8 cellular contexts compared by ENCODE assay signal in the genomic region with DNA sequence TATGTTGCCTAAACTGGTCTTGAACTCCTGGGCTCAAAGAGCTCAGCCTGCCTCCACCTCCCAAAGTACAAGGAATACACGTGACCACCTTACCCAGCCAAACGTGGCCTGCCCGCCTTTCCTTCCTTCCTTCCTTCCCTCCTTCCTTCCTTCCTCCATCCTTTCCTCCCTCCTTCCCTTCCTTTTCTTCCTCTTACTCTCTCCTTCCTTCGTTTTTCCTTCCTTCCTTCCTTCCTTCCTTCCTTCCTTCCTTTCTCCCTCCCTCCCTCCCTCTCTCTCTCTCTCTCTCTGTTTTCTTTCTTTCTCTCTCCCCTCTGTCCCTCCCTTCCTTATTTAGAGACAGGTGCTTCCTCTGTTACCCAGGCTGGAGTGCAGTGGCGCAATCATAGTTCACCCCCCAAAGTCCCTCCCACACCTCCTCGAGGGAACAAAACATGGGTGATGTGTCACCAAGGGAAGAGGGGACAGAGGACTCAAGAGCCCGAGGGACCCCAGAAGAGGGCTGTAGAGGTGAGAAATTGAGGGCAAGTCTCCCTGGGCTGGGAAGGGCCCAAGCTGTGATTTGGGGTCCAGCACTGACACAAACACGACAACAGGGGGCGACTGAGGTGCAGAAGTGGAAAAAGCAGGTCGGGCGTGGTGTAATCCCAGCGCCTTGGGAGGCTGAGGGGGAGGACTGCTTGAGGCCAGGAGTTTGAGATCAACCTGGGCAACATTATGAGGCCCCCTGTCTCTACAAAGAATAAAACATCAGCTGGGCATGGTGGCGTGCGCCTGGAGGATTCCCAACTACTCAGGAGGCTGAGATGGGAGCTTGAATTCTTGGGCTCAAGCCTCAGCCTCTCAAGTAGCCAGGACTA. TPM values are rescaled to one million over a fixed set of nuclear protein-coding genes. Genes with fewer than 3 reads are reported as not detected.
DNase-seq lines count a peak whose midpoint lies in the region; ATAC-seq and TF ChIP-seq lines count a peak whose summit lies in the region.

No MANE protein-coding gene starts in this region.

- no peaks in the 10 kb centered on the region for H3K9me3 Mint-ChIP-seq in activated CD4-positive, alpha-beta memory T cell treated with anti-CD3 and anti-CD28 coated beads, Interleukin-2, amount 10 ng/mL, durations not matched to agents 7 days and 5 days
- H3K9me3 Mint-ChIP-seq in nephron progenitor cell = no peaks in the 10 kb centered on the region

- no peak overlapping the region for H3K4me3 Mint-ChIP-seq in activated CD4-positive, alpha-beta memory T cell treated with anti-CD3 and anti-CD28 coated beads, Interleukin-2, amount 10 ng/mL, durations not matched to agents 7 days and 5 days
- no peak overlapping the region for H3K4me3 Mint-ChIP-seq in nephron progenitor cell

- 43 to 45% methylated on average over 14 of the region's 14 CpGs for WGBS in testis, 2 donors

- no peak overlapping the region for H3K27ac ChIP-seq in testis

- no peak overlapping the region for H3K4me3 ChIP-seq in testis

- TF ChIP-seq POLR2A in erythroblast (IDR thresholded peaks at IDR 0.05; ENCODE audit: low read length) (no peak), testis (IDR thresholded peaks at IDR 0.05) (no peak)

- H3K27me3 Mint-ChIP-seq in activated CD4-positive, alpha-beta memory T cell treated with anti-CD3 and anti-CD28 coated beads, Interleukin-2, amount 10 ng/mL, durations not matched to agents 7 days and 5 days = peaks cover 14% of the 10 kb centered on the region
- peaks cover 3% of the 10 kb centered on the region for H3K27me3 Mint-ChIP-seq in nephron progenitor cell (ENCODE audit: low read depth, poor library complexity)

- ATAC-seq in HG02970 (IDR thresholded peaks at IDR 0.05; ENCODE audit: low FRiP score, unreplicated experiment) = no peak

- peak; percentile 62 for DNase-seq in A172 (ENCODE audit: low spot score)
- peak; percentile 67 for DNase-seq in GM10266 (ENCODE audit: extremely low spot score)
- DNase-seq in NCI-H526 treated with DMSO at 0.1 percent for 48 hours (lab: John Stamatoyannopoulos, UW) = peak; percentile 5
- peak; percentile 64 for DNase-seq in activated CD4-positive, alpha-beta memory T cell treated with anti-CD3 and anti-CD28 coated beads, Interleukin-2, amount 10 ng/mL, durations not matched to agents 7 days and 5 days
- peak; percentile 65 to 82 for DNase-seq in erythroblast (lab: John Stamatoyannopoulos, UW)
- peak; percentile 47 for DNase-seq in nephron progenitor cell
- DNase-seq in testis = peak; percentile 77

- peaks cover 11% of the 10 kb centered on the region for H3K4me1 Mint-ChIP-seq in activated CD4-positive, alpha-beta memory T cell treated with anti-CD3 and anti-CD28 coated beads, Interleukin-2, amount 10 ng/mL, durations not matched to agents 7 days and 5 days
- peaks cover 23% of the 10 kb centered on the region for H3K4me1 Mint-ChIP-seq in nephron progenitor cell

- TF ChIP-seq CTCF in GM10266 (IDR thresholded peaks at IDR 0.05; ENCODE audit: control insufficient read depth, insufficient read depth, low read depth, missing control alignments) (peak; percentile 76), nephron progenitor cell (IDR thresholded peaks at IDR 0.05) (peak; percentile 53), testis (IDR thresholded peaks at IDR 0.05) (peak; percentile 56 to 77 (median 72))

- no peaks in the 10 kb centered on the region for H3K9me3 ChIP-seq in testis

- POLR2A ChIA-PET in activated CD4-positive, alpha-beta memory T cell treated with anti-CD3 and anti-CD28 coated beads, Interleukin-2, amount 10 ng/mL, durations not matched to agents 7 days and 5 days (lab: Charles Lee) = interaction anchor here (1.1 to 1.3 kb wide), 2 partner anchors 53 to 76 kb away, joined by 3 to 13 read pairs; a partner anchor contains a TSS

- no peaks in the 10 kb centered on the region for H3K36me3 Mint-ChIP-seq in activated CD4-positive, alpha-beta memory T cell treated with anti-CD3 and anti-CD28 coated beads, Interleukin-2, amount 10 ng/mL, durations not matched to agents 7 days and 5 days (ENCODE audit: low read depth)
- H3K36me3 Mint-ChIP-seq in nephron progenitor cell (ENCODE audit: low read depth) = peaks cover 13% of the 10 kb centered on the region

- H3K36me3 ChIP-seq in testis (ENCODE audit: low read depth, missing control alignments) = no peaks in the 10 kb centered on the region

- intact Hi-C loops in testis (cut with DNase I; ENCODE audit: low total_unique reads) = no loop called here

- CTCF ChIA-PET in activated CD4-positive, alpha-beta memory T cell treated with anti-CD3 and anti-CD28 coated beads, Interleukin-2, amount 10 ng/mL, durations not matched to agents 7 days and 5 days (lab: Charles Lee) = interaction anchor here (0.6 to 7.6 kb wide), 7 partner anchors 9 to 91 kb away, joined by 3 to 141 read pairs (median 4); a partner anchor contains a TSS

- H3K4me1 ChIP-seq in testis = peaks cover 35% of the 10 kb centered on the region

- no peak overlapping the region for H3K27ac Mint-ChIP-seq in activated CD4-positive, alpha-beta memory T cell treated with anti-CD3 and anti-CD28 coated beads, Interleukin-2, amount 10 ng/mL, durations not matched to agents 7 days and 5 days
- no peak overlapping the region for H3K27ac Mint-ChIP-seq in nephron progenitor cell

- H3K27me3 ChIP-seq in testis = no peaks in the 10 kb centered on the region

RNA-seq across cellular contexts. Expression of a gene that starts 28.1 kb away (rescaled TPM):
- total RNA-seq in A172 (2014; rRNA removed; shearing (Covaris generic)) = 46.0 and 65.3 TPM in 2 replicates
- under 1 TPM; 0.60 TPM for total RNA-seq in activated CD4-positive, alpha-beta memory T cell treated with anti-CD3 and anti-CD28 coated beads, Interleukin-2, amount 10 ng/mL, durations not matched to agents 7 days and 5 days
- 10 to 100 TPM; 35.9 to 49.6 TPM for total RNA-seq in testis
- polyA plus RNA-seq in testis (ENCODE audit: insufficient read depth, low read depth, low replicate concordance) = 30.5 TPM

RNA-seq across cellular contexts. Expression of a gene that starts 53.2 kb away (rescaled TPM):
- total RNA-seq in A172 (2014; rRNA removed; shearing (Covaris generic)) = 9.6 and 12.4 TPM in 2 replicates
- 10 to 100 TPM; 34.0 to 36.3 TPM for total RNA-seq in activated CD4-positive, alpha-beta memory T cell treated with anti-CD3 and anti-CD28 coated beads, Interleukin-2, amount 10 ng/mL, durations not matched to agents 7 days and 5 days
- 10 to 100 TPM; 13.8 to 18.9 TPM for total RNA-seq in testis
- 12.8 TPM for polyA plus RNA-seq in testis (ENCODE audit: insufficient read depth, low read depth, low replicate concordance)

Comparison
In these comparisons a context has a peak if more than half of its experiments do, and no peak if none do; other contexts are left out.
1. DNase-seq: peak in every context shown above with its lines; median percentile 77 in testis; 74 in erythroblast; 67 in GM10266; 64 in activated CD4-positive, alpha-beta memory T cell treated with anti-CD3 and anti-CD28 coated beads, Interleukin-2, amount 10 ng/mL, durations not matched to agents 7 days and 5 days; 62 in A172; 47 in nephron progenitor cell; 5 in NCI-H526 treated with DMSO at 0.1 percent for 48 hours.
2. RNA of a gene that starts 28.1 kb away (total RNA-seq): 35.9 to 49.6 TPM in testis and 46.0 to 65.3 TPM in A172; 0.60 TPM in activated CD4-positive, alpha-beta memory T cell treated with anti-CD3 and anti-CD28 coated beads, Interleukin-2, amount 10 ng/mL, durations not matched to agents 7 days and 5 days; every median in the first group is over 10 times any median in the second.
3. Peak in every context shown above with its lines, with median percentiles within 50 percentile points of each other: CTCF ChIP-seq.